In the genomic region with DNA sequence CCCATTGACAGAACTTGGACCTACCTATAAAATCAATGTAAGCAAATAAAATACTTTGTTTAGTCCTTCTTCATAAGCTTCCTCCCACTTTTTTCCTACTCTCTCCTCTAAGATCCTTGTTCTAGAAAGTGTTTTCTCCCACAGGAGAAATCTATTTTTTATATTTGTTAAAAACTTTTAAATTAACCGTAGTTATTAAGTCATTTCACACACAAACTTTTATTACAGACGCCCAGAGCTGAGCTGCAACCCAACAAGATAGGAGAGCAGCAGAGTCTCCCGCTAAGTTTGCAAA, we compare ENCODE assay signal across 11 cellular contexts. TPM values are rescaled to one million over a fixed set of nuclear protein-coding genes. Genes with fewer than 3 reads are reported as not detected.
A peak's percentile ranks its signal among the peaks of the same experiment; 100 is the strongest.
DNase-seq lines count a peak whose midpoint lies in the region; ATAC-seq and TF ChIP-seq lines count a peak whose summit lies in the region.
"Had no signal": no experiment of that assay in that cellular context is flagged by ENCODE, and none has a peak within 500 bp of the region (broad histone marks: within the 10 kb centered on the region; RNA-seq: fewer than 3 reads in every experiment).

No MANE protein-coding gene starts in this region.

- peaks cover 10% of the 10 kb centered on the region for H3K79me1 ChIP-seq in mesenchymal stem cell (replicated peaks; ENCODE audit: low read length, poor library complexity, severe bottlenecking)

- H3K4me1 ChIP-seq in CD4-positive, alpha-beta memory T cell (ENCODE audit: insufficient read depth, low read length), result peaks cover 99% of the 10 kb centered on the region
- H3K4me1 ChIP-seq in body of pancreas, result peaks cover 67% of the 10 kb centered on the region
- peaks cover 25% of the 10 kb centered on the region for H3K4me1 ChIP-seq in mesenchymal stem cell (ENCODE audit: control insufficient read depth, insufficient read depth, low read depth, low read length)

- H2BK12ac ChIP-seq in mesenchymal stem cell (ENCODE audit: low read length in 2 of 2), result no peak overlapping the region

- H2AFZ ChIP-seq in mesenchymal stem cell (ENCODE audit: low read depth, low read length), result no peak overlapping the region

- no peak overlapping the region for H3K4me2 ChIP-seq in mesenchymal stem cell (ENCODE audit: low read length, poor library complexity, severe bottlenecking)

- POLR2A ChIA-PET in CD4-positive, alpha-beta memory T cell (lab: Charles Lee; ENCODE audit: partially characterized antibody), result interaction anchor here (0.7 to 19.8 kb wide), 34 partner anchors 5 to 819 kb away, joined by 3 to 1226 read pairs (median 6); a partner anchor contains a TSS

- intact Hi-C loops in CD4-positive, alpha-beta memory T cell (cut with micrococcal nuclease), result loop anchor here (1.0 to 2.0 kb wide), 2 partner anchors 9 to 449 kb away; no protein-coding TSS in a partner anchor
- intact Hi-C loops in body of pancreas (cut with DNase I), result no loop called here

- no peak for DNase-seq in CD4-positive, alpha-beta memory T cell
- no peak for DNase-seq in LNCaP clone FGC (ENCODE audit: low read depth)
- no peak for DNase-seq in body of pancreas
- DNase-seq in neural crest cell (ENCODE audit: low read depth, low spot score), result no peak
- DNase-seq in superior temporal gyrus (ENCODE audit: extremely low spot score), result no peak
- no peak for DNase-seq in mesenchymal stem cell
- DNase-seq: kidney glomerular epithelial cell, NCI-H1105, tibial artery had no signal

- H3K4me3 ChIP-seq in CD4-positive, alpha-beta memory T cell (ENCODE audit: low read length in 2 of 2), result peak overlapping the region in 1 of 2 donors; percentile 1
- H3K4me3 ChIP-seq in LNCaP clone FGC (ENCODE audit: low read depth, low read length) (peak overlapping the region; percentile 21; the same call in 1 of the 2 replicates), body of pancreas (no peak overlapping the region), mesenchymal stem cell (ENCODE audit: insufficient read depth in 1 of 2, low read depth in 1 of 2, low read length in 2 of 2) (no peak overlapping the region)
- H3K4me3 ChIP-seq: tibial artery had no signal

- TF ChIP-seq CTCF in LNCaP clone FGC (IDR thresholded peaks at IDR 0.05; ENCODE audit: control insufficient read depth, extremely low read depth, insufficient read depth), result no peak
- no peak for TF ChIP-seq CTCF in body of pancreas (IDR thresholded peaks at IDR 0.05)
- no peak for TF ChIP-seq CTCF in neural crest cell (conservative IDR thresholded peaks at IDR 0.05)

- TF ChIP-seq POLR2A in body of pancreas (IDR thresholded peaks at IDR 0.05), result no peak

- H2BK5ac ChIP-seq in mesenchymal stem cell (ENCODE audit: low read depth, low read length, poor library complexity, severe bottlenecking), result no peak overlapping the region

- peaks cover under 1 to 1% of the 10 kb centered on the region in 2 donors for H3K27me3 Mint-ChIP-seq in CD4-positive, alpha-beta memory T cell
- no peaks in the 10 kb centered on the region for H3K27me3 Mint-ChIP-seq in neural crest cell (ENCODE audit: low read depth)

- no peak overlapping the region for H4K91ac ChIP-seq in mesenchymal stem cell (ENCODE audit: low read length)

- H2BK15ac ChIP-seq in mesenchymal stem cell (ENCODE audit: low read depth, poor library complexity, severe bottlenecking), result no peak overlapping the region

- no peak overlapping the region for H4K8ac ChIP-seq in mesenchymal stem cell (ENCODE audit: low read length)

- no peaks in the 10 kb centered on the region for H3K27me3 ChIP-seq in CD4-positive, alpha-beta memory T cell (ENCODE audit: insufficient read depth, low read length)
- H3K27me3 ChIP-seq in body of pancreas (no peaks in the 10 kb centered on the region), mesenchymal stem cell (ENCODE audit: control insufficient read depth in 1 of 2, insufficient read depth in 1 of 2, low read length in 2 of 2) (no peaks in the 10 kb centered on the region)
- H3K27me3 ChIP-seq: tibial artery had no signal

- no peaks in the 10 kb centered on the region for H3K36me3 ChIP-seq in CD4-positive, alpha-beta memory T cell (ENCODE audit: insufficient read depth, low read length)
- H3K36me3 ChIP-seq in body of pancreas (replicated peaks in 1 of 2; ENCODE audit: insufficient read depth in 1 of 2, low read depth in 2 of 2), result peaks cover 0 to 8% of the 10 kb centered on the region in 2 donors
- H3K36me3 ChIP-seq in mesenchymal stem cell (ENCODE audit: control insufficient read depth in 1 of 2, insufficient read depth in 2 of 2, low read depth in 1 of 2, low read length in 2 of 2), result peaks cover 18 to 43% of the 10 kb centered on the region in 2 experiments

- no peak overlapping the region for H3K4ac ChIP-seq in mesenchymal stem cell (ENCODE audit: low read depth in 1 of 2, low read length in 2 of 2)

- H3K23ac ChIP-seq in mesenchymal stem cell (ENCODE audit: low read length in 2 of 2), result no peak overlapping the region

- H3K9me3 Mint-ChIP-seq in CD4-positive, alpha-beta memory T cell, result peaks cover 0 to 3% (median under 1%) of the 10 kb centered on the region in 8 donors
- no peaks in the 10 kb centered on the region for H3K9me3 Mint-ChIP-seq in neural crest cell

- H3K9me3 ChIP-seq in CD4-positive, alpha-beta memory T cell (ENCODE audit: control insufficient read depth in 1 of 2, low read length in 2 of 2), result no peaks in the 10 kb centered on the region
- H3K9me3 ChIP-seq in body of pancreas, result no peaks in the 10 kb centered on the region
- no peaks in the 10 kb centered on the region for H3K9me3 ChIP-seq in mesenchymal stem cell (ENCODE audit: control insufficient read depth, low read length)
- H3K9me3 ChIP-seq: tibial artery had no signal

- WGBS in body of pancreas, 2 donors, result 7% methylated on average over 3 of the region's 3 CpGs
- WGBS in mesenchymal stem cell, result 70% methylated on average over 3 of the region's 3 CpGs

- H3K36me3 Mint-ChIP-seq in CD4-positive, alpha-beta memory T cell, result peaks cover 14 to 26% of the 10 kb centered on the region in 2 donors
- no peaks in the 10 kb centered on the region for H3K36me3 Mint-ChIP-seq in neural crest cell (ENCODE audit: low read depth)

- H3K18ac ChIP-seq in mesenchymal stem cell (ENCODE audit: low read depth in 1 of 2, low read length in 2 of 2), result no peak overlapping the region

- peak overlapping the region; percentile 98 to 100 (median 100) for H3K27ac Mint-ChIP-seq in CD4-positive, alpha-beta memory T cell
- H3K27ac Mint-ChIP-seq in neural crest cell (ENCODE audit: unreplicated experiment), result no peak overlapping the region

- H3K27ac ChIP-seq in CD4-positive, alpha-beta memory T cell (ENCODE audit: low read depth, low read length), result peak overlapping the region; percentile 82
- H3K27ac ChIP-seq in body of pancreas (peak overlapping the region in 3 of 4 donors; percentile 68 to 85 (median 81)), mesenchymal stem cell (ENCODE audit: low read length, poor library complexity, severe bottlenecking) (no peak overlapping the region)
- H3K27ac ChIP-seq: tibial artery had no signal

- H2BK120ac ChIP-seq in mesenchymal stem cell (ENCODE audit: low read depth, low read length), result no peak overlapping the region

- H2AK5ac ChIP-seq in mesenchymal stem cell (ENCODE audit: low read length, severe bottlenecking), result no peak overlapping the region

- H3K4me1 Mint-ChIP-seq in CD4-positive, alpha-beta memory T cell, result peaks cover 68 to 100% (median 84%) of the 10 kb centered on the region in 4 donors
- H3K4me1 Mint-ChIP-seq in neural crest cell, result peaks cover 46% of the 10 kb centered on the region

- CTCF ChIA-PET in CD4-positive, alpha-beta memory T cell (lab: Charles Lee; ENCODE audit: partially characterized antibody), result interaction anchor here (0.9 to 5.7 kb wide), 10 partner anchors 9 to 571 kb away, joined by 3 to 303 read pairs (median 4); a partner anchor contains a TSS

- ATAC-seq in body of pancreas, result no peak
- ATAC-seq in HG02852 (IDR thresholded peaks at IDR 0.05; ENCODE audit: unreplicated experiment), result no peak
- no peak for ATAC-seq in HG03342 (IDR thresholded peaks at IDR 0.05; ENCODE audit: unreplicated experiment)

- peak overlapping the region; percentile 65 to 84 (median 74) for H3K4me3 Mint-ChIP-seq in CD4-positive, alpha-beta memory T cell
- peak overlapping the region; percentile 50 for H3K4me3 Mint-ChIP-seq in neural crest cell

- no peak overlapping the region for H3K9ac ChIP-seq in mesenchymal stem cell (ENCODE audit: low read length)

- no peak overlapping the region for H3K14ac ChIP-seq in mesenchymal stem cell (ENCODE audit: low read length in 2 of 2)

RNA-seq across cellular contexts. Expression of a gene that starts 27.7 kb away (rescaled TPM):
- total RNA-seq in CD4-positive, alpha-beta memory T cell, result 100 to 1,000 TPM; 110 to 124 TPM
- polyA plus RNA-seq in CD4-positive, alpha-beta memory T cell, result 100 to 1,000 TPM; 602 to 735 TPM
- total RNA-seq in body of pancreas, result 100 to 1,000 TPM in 1 of 2 donors, 10 to 100 TPM in 1; 91.3 to 104 TPM
- total RNA-seq in neural crest cell, result 151 and 155 TPM in 2 replicates
- polyA plus RNA-seq in mesenchymal stem cell (2013, experiment 1 of 2), result 348 TPM
- polyA plus RNA-seq in mesenchymal stem cell (2013, experiment 2 of 2), result 351 TPM

RNA-seq across cellular contexts. Expression of a gene that starts 36.8 kb away (rescaled TPM):
- 10 to 100 TPM; 18.8 to 22.4 TPM for total RNA-seq in CD4-positive, alpha-beta memory T cell
- polyA plus RNA-seq in CD4-positive, alpha-beta memory T cell, result 10 to 100 TPM in 1 of 2 donors, 1 to 10 TPM in 1; 6.2 to 12.9 TPM
- total RNA-seq in body of pancreas, result 10 to 100 TPM; 11.9 to 28.3 TPM
- 11.2 and 11.6 TPM in 2 replicates for total RNA-seq in neural crest cell
- 32.7 TPM for polyA plus RNA-seq in mesenchymal stem cell (2013, experiment 1 of 2)
- 32.8 TPM for polyA plus RNA-seq in mesenchymal stem cell (2013, experiment 2 of 2)
